ENCODE assay signal across 1 cellular context in genomic region chr7:21945374-21946227, GRCh38.
TF ChIP-seq lines count a peak whose summit lies in the region.

TSS of gene CDCA7L (minus strand) at chr7:21945899. CDS start at chr7:21945804, 95 bp downstream.

TF ChIP-seq in WTC11, 78 proteins besides CTCF, POLR2A, EP300 and RAD21 (continued from another document and continues in another):
- TF ChIP-seq AR (CRISPR knock-in tag; IDR thresholded peaks at IDR 0.05) (no peak), ESRRA (CRISPR knock-in tag; IDR thresholded peaks at IDR 0.05; ENCODE audit: borderline replicate concordance) (no peak; the same call in 1 of the 2 replicates), AFF4 (CRISPR knock-in tag; IDR thresholded peaks at IDR 0.05; ENCODE audit: borderline replicate concordance) (peak; percentile 86; the same call in 1 of the 2 replicates), ARID4B (CRISPR knock-in tag; IDR thresholded peaks at IDR 0.05; ENCODE audit: borderline replicate concordance) (peak; percentile 74), MXD4 (CRISPR knock-in tag; IDR thresholded peaks at IDR 0.05; ENCODE audit: borderline replicate concordance) (no peak), IRF2 (CRISPR knock-in tag; IDR thresholded peaks at IDR 0.05; ENCODE audit: borderline replicate concordance, low read depth) (no peak), GABPB1 (CRISPR knock-in tag; IDR thresholded peaks at IDR 0.05) (no peak), EMX1 (CRISPR knock-in tag; IDR thresholded peaks at IDR 0.05) (no peak), GTF2I (CRISPR knock-in tag; conservative IDR thresholded peaks at IDR 0.05) (no peak), IRF1 (CRISPR knock-in tag; IDR thresholded peaks at IDR 0.05) (peak; percentile 31; the same call in 1 of the 2 replicates), SMAD3 (CRISPR knock-in tag; IDR thresholded peaks at IDR 0.05; ENCODE audit: borderline replicate concordance) (no peak), ZNF138 (CRISPR knock-in tag; conservative IDR thresholded peaks at IDR 0.05) (no peak), HMGXB4 (CRISPR knock-in tag; IDR thresholded peaks at IDR 0.05) (peak; percentile 79), STAT6 (CRISPR knock-in tag; conservative IDR thresholded peaks at IDR 0.05; ENCODE audit: low read depth) (no peak), E2F1 (CRISPR knock-in tag; IDR thresholded peaks at IDR 0.05) (no peak), ZNF317 (CRISPR knock-in tag; IDR thresholded peaks at IDR 0.05; ENCODE audit: borderline replicate concordance, low read depth) (no peak), SOX15 (CRISPR knock-in tag; IDR thresholded peaks at IDR 0.05) (no peak), ZNF512 (CRISPR knock-in tag; IDR thresholded peaks at IDR 0.05; ENCODE audit: borderline replicate concordance) (no peak), MYBL2 (CRISPR knock-in tag; IDR thresholded peaks at IDR 0.05) (peak; percentile 79), PREB (CRISPR knock-in tag; IDR thresholded peaks at IDR 0.05; ENCODE audit: borderline replicate concordance) (no peak), GRHL2 (CRISPR knock-in tag; IDR thresholded peaks at IDR 0.05; ENCODE audit: insufficient replicate concordance, severe bottlenecking) (no peak), ETV6 (CRISPR knock-in tag; IDR thresholded peaks at IDR 0.05) (peak; percentile 90), ZBTB21 (CRISPR knock-in tag; IDR thresholded peaks at IDR 0.05; ENCODE audit: borderline replicate concordance) (peak; percentile 83; the same call in 1 of the 2 replicates), SMAD4 (CRISPR knock-in tag; IDR thresholded peaks at IDR 0.05) (0 out of 2 replicates have a peak, but pooled peaks have one; percentile 46), ZBTB43 (CRISPR knock-in tag; IDR thresholded peaks at IDR 0.05) (peak; percentile 83; the same call in 1 of the 2 replicates), SP1 (CRISPR knock-in tag; conservative IDR thresholded peaks at IDR 0.05) (peak; percentile 62; the same call in 1 of the 2 replicates), TEAD1 (CRISPR knock-in tag; IDR thresholded peaks at IDR 0.05) (peak; percentile 51; the same call in 1 of the 2 replicates), TCF7 (CRISPR knock-in tag; IDR thresholded peaks at IDR 0.05; ENCODE audit: low read depth) (no peak)
